Comparison of ENCODE assay signal across 8 cellular contexts in the genomic region with DNA sequence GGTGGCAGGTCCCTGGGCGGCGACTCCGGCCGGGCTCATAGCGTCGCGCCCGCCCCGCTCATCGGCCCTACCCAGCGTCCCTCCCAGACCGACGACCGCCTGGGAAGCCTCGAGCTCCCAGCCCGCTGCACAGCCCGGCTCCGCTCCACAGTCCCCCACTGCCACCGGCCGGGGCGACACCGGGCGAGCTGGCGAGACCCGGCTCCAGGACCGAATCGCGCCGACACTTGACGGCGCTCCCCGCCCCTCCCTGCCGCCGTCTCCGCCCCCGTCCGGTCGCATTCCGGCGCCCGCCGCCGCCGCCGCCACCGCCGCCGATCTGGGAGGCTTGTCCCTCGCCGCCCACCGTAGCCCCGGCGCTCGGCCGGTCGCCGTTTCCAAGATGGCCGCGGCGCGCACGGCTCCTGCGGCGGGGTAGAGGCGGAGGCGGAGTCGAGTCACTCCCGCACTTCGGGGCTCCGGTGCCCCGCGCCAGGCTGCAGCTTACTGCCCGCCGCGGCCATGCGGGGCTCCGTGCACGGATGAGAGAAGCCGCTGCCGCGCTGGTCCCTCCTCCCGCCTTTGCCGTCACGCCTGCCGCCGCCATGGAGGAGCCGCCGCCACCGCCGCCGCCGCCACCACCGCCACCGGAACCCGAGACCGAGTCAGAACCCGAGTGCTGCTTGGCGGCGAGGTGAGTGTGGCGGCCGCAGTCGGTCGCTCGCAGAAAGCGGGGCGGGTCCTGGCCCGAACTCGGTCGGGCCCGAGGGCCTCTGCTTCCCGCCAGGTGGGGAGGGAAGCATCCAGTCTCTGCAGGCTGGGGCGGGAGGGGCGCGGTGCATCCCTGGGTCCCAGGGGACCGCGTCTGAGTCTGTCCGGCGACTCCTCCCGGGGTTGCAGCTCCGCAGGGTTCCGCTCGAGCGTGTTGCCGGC. TPM values are rescaled to one million over a fixed set of nuclear protein-coding genes. Genes with fewer than 3 reads are reported as not detected.
DNase-seq lines count a peak whose midpoint lies in the region; ATAC-seq and TF ChIP-seq lines count a peak whose summit lies in the region.

A gene with protein sequence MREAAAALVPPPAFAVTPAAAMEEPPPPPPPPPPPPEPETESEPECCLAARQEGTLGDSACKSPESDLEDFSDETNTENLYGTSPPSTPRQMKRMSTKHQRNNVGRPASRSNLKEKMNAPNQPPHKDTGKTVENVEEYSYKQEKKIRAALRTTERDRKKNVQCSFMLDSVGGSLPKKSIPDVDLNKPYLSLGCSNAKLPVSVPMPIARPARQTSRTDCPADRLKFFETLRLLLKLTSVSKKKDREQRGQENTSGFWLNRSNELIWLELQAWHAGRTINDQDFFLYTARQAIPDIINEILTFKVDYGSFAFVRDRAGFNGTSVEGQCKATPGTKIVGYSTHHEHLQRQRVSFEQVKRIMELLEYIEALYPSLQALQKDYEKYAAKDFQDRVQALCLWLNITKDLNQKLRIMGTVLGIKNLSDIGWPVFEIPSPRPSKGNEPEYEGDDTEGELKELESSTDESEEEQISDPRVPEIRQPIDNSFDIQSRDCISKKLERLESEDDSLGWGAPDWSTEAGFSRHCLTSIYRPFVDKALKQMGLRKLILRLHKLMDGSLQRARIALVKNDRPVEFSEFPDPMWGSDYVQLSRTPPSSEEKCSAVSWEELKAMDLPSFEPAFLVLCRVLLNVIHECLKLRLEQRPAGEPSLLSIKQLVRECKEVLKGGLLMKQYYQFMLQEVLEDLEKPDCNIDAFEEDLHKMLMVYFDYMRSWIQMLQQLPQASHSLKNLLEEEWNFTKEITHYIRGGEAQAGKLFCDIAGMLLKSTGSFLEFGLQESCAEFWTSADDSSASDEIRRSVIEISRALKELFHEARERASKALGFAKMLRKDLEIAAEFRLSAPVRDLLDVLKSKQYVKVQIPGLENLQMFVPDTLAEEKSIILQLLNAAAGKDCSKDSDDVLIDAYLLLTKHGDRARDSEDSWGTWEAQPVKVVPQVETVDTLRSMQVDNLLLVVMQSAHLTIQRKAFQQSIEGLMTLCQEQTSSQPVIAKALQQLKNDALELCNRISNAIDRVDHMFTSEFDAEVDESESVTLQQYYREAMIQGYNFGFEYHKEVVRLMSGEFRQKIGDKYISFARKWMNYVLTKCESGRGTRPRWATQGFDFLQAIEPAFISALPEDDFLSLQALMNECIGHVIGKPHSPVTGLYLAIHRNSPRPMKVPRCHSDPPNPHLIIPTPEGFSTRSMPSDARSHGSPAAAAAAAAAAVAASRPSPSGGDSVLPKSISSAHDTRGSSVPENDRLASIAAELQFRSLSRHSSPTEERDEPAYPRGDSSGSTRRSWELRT (N-terminal part only) (plus strand): TSS at position 359 of the 912 bp plus-strand sequence. CDS start 163 bp downstream, at position 522.

- ATAC-seq in HG03354 (IDR thresholded peaks at IDR 0.05; ENCODE audit: poor library complexity, severe bottlenecking, unreplicated experiment), result peak; percentile 64
- ATAC-seq in activated CD8-positive, alpha-beta T cell treated with anti-CD3 and anti-CD28 coated beads, Interleukin-2, amount 10 ng/mL, durations not matched to agents 7 days and 5 days, result peak; percentile 80

- peak; percentile 78 for TF ChIP-seq POLR2A in GM19099 (IDR thresholded peaks at IDR 0.05; ENCODE audit: extremely low read depth, insufficient read length, low read depth)

- H3K9me3 Mint-ChIP-seq in activated CD8-positive, alpha-beta T cell treated with anti-CD3 and anti-CD28 coated beads, Interleukin-2, amount 10 ng/mL, durations not matched to agents 7 days and 5 days (ENCODE audit: insufficient read depth), result no peaks in the 10 kb centered on the region

- CTCF ChIA-PET in activated CD8-positive, alpha-beta T cell treated with anti-CD3 and anti-CD28 coated beads, Interleukin-2, amount 10 ng/mL, durations not matched to agents 7 days and 5 days (lab: Charles Lee), result interaction anchor here (0.8 to 1.8 kb wide), 13 partner anchors 11 to 382 kb away, joined by 3 to 9 read pairs (median 4); no protein-coding TSS in a partner anchor

- H3K4me3 Mint-ChIP-seq in activated CD8-positive, alpha-beta T cell treated with anti-CD3 and anti-CD28 coated beads, Interleukin-2, amount 10 ng/mL, durations not matched to agents 7 days and 5 days, result peak within 1 kb of the TSS; percentile 88

- DNase-seq in C1 segment of cervical spinal cord (lab: John Stamatoyannopoulos, UW) (peak in 13 of 14 donors; percentile 41 to 91 (median 74)), NCI-H748 treated with DMSO at 0.1 percent for 48 hours (lab: John Stamatoyannopoulos, UW) (peak; percentile 39), medulla oblongata (ENCODE audit: extremely low spot score) (peak; percentile 58)
- peak; percentile 76 for DNase-seq in activated CD8-positive, alpha-beta T cell treated with anti-CD3 and anti-CD28 coated beads, Interleukin-2, amount 10 ng/mL, durations not matched to agents 7 days and 5 days
- peak; percentile 68 for DNase-seq in effector CD4-positive, alpha-beta T cell
- peak; percentile 61 for DNase-seq in stimulated activated CD8-positive, alpha-beta memory T cell treated with anti-CD3 and anti-CD28 coated beads, Interleukin-12 subunit alpha, Interleukin-12 subunit beta, amount 100 ng/mL, for 1 hour (ENCODE audit: low read depth)

- peaks cover 20% of the 10 kb centered on the region for H3K27me3 Mint-ChIP-seq in activated CD8-positive, alpha-beta T cell treated with anti-CD3 and anti-CD28 coated beads, Interleukin-2, amount 10 ng/mL, durations not matched to agents 7 days and 5 days (ENCODE audit: low read depth)

- POLR2A ChIA-PET in activated CD8-positive, alpha-beta T cell treated with anti-CD3 and anti-CD28 coated beads, Interleukin-2, amount 10 ng/mL, durations not matched to agents 7 days and 5 days (lab: Charles Lee), result interaction anchor here (0.8 kb wide), 1 partner anchor 36 kb away, joined by 3 read pairs; no protein-coding TSS in a partner anchor

- H3K4me1 Mint-ChIP-seq in activated CD8-positive, alpha-beta T cell treated with anti-CD3 and anti-CD28 coated beads, Interleukin-2, amount 10 ng/mL, durations not matched to agents 7 days and 5 days (ENCODE audit: low read depth), result peaks cover 23% of the 10 kb centered on the region

- peak within 1 kb of the TSS; percentile 86 for H3K27ac Mint-ChIP-seq in activated CD8-positive, alpha-beta T cell treated with anti-CD3 and anti-CD28 coated beads, Interleukin-2, amount 10 ng/mL, durations not matched to agents 7 days and 5 days

- peaks cover 3% of the 10 kb centered on the region for H3K36me3 Mint-ChIP-seq in activated CD8-positive, alpha-beta T cell treated with anti-CD3 and anti-CD28 coated beads, Interleukin-2, amount 10 ng/mL, durations not matched to agents 7 days and 5 days (ENCODE audit: low read depth)

RNA-seq across cellular contexts. Expression of the gene that starts here (rescaled TPM):
- total RNA-seq in activated CD8-positive, alpha-beta T cell treated with anti-CD3 and anti-CD28 coated beads, Interleukin-2, amount 10 ng/mL, durations not matched to agents 7 days and 5 days, result 10 to 100 TPM; 26.8 to 35.7 TPM

Comparison
In these comparisons a context has a peak if more than half of its experiments do, and no peak if none do; other contexts are left out.
1. Peak in every context shown above with its lines: DNase-seq and ATAC-seq.